ENCODE assay signal across 10 cellular contexts in genomic region chr1:59697138-59697811, GRCh38.
DNase-seq lines count a peak whose midpoint lies in the region; ATAC-seq and TF ChIP-seq lines count a peak whose summit lies in the region.
"Had no signal": no experiment of that assay in that cellular context is flagged by ENCODE, and none has a peak within 500 bp of the region (broad histone marks: within the 10 kb centered on the region; RNA-seq: fewer than 3 reads in every experiment).

No MANE protein-coding gene starts in this region.

- no peaks in the 10 kb centered on the region for H3K36me3 ChIP-seq in skeletal muscle satellite cell (ENCODE audit: insufficient read depth, low read length)
- no peaks in the 10 kb centered on the region for H3K36me3 ChIP-seq in neuronal stem cell (replicated peaks in 1 of 2; ENCODE audit: control insufficient read depth in 2 of 2, insufficient read depth in 2 of 2, low read length in 2 of 2)
- H3K36me3 ChIP-seq: thoracic aorta had no signal

- H3K4me3 ChIP-seq in skeletal muscle satellite cell (ENCODE audit: low read length) (no peak overlapping the region), neuronal stem cell (ENCODE audit: low read length in 2 of 2) (no peak overlapping the region)
- H3K4me3 ChIP-seq: thoracic aorta had no signal

- TF ChIP-seq CTCF in WTC11 (IDR thresholded peaks at IDR 0.05): no peak

- peak overlapping the region; percentile 4 for H3K4me2 ChIP-seq in skeletal muscle satellite cell (ENCODE audit: low read length)
- H3K4me2 ChIP-seq in neuronal stem cell (ENCODE audit: insufficient read depth, low read length, poor library complexity, severe bottlenecking): no peak overlapping the region

- H3K23ac ChIP-seq in neuronal stem cell (ENCODE audit: low read depth, low read length, poor library complexity): no peak overlapping the region

- no CpG with 5 or more reads among the region's 8 CpGs for WGBS in neuronal stem cell (ENCODE audit: extremely low coverage in 2 of 2, insufficient read length in 2 of 2, insufficient replicate concordance in 1 of 2), 2 donors

- H3K14ac ChIP-seq in neuronal stem cell (ENCODE audit: low read length): no peak overlapping the region

- no peaks in the 10 kb centered on the region for H3K9me3 Mint-ChIP-seq in activated T-cell treated with anti-CD3 and anti-CD28 coated beads, Interleukin-2, amount 50 U/mL, for 4 hours
- peaks cover 4% of the 10 kb centered on the region for H3K9me3 Mint-ChIP-seq in WTC11

- no peak overlapping the region for H2AK5ac ChIP-seq in neuronal stem cell (ENCODE audit: low read depth, low read length)

- CTCF ChIA-PET in WTC11 (lab: Charles Lee): interaction anchor here (1.2 to 1.9 kb wide), 3 partner anchors 19 to 407 kb away, joined by 3 to 7 read pairs (median 4); no protein-coding TSS in a partner anchor

- peak; percentile 50 for ATAC-seq in GM19372 (IDR thresholded peaks at IDR 0.05; ENCODE audit: low read depth, unreplicated experiment)
- ATAC-seq in HG03432 (IDR thresholded peaks at IDR 0.05; ENCODE audit: unreplicated experiment): peak; percentile 71
- peak; percentile 60 to 65 for ATAC-seq in activated T-cell treated with anti-CD3 and anti-CD28 coated beads, Interleukin-2, amount 50 U/mL, for 4 hours
- no peak for ATAC-seq in WTC11

- H3K4me1 Mint-ChIP-seq in activated T-cell treated with anti-CD3 and anti-CD28 coated beads, Interleukin-2, amount 50 U/mL, for 4 hours (ENCODE audit: low read depth): peaks cover 22% of the 10 kb centered on the region
- H3K4me1 Mint-ChIP-seq in WTC11: peaks cover 28% of the 10 kb centered on the region

- no peak overlapping the region for H2BK5ac ChIP-seq in neuronal stem cell (ENCODE audit: low read length)

- H2BK12ac ChIP-seq in neuronal stem cell (ENCODE audit: low read length): no peak overlapping the region

- H3K18ac ChIP-seq in neuronal stem cell (ENCODE audit: low read length): no peak overlapping the region

- H3K27me3 ChIP-seq in skeletal muscle satellite cell (ENCODE audit: control insufficient read depth, insufficient read depth, low read length) (no peaks in the 10 kb centered on the region), neuronal stem cell (ENCODE audit: control insufficient read depth in 3 of 3, insufficient read depth in 3 of 3, low read depth in 1 of 3, low read length in 3 of 3) (no peaks in the 10 kb centered on the region)

- H3K36me3 Mint-ChIP-seq in activated T-cell treated with anti-CD3 and anti-CD28 coated beads, Interleukin-2, amount 50 U/mL, for 4 hours (ENCODE audit: insufficient read depth): no peaks in the 10 kb centered on the region
- H3K36me3 Mint-ChIP-seq in WTC11: no peaks in the 10 kb centered on the region

- H2AFZ ChIP-seq in neuronal stem cell (ENCODE audit: low read length): no peak overlapping the region

- no peaks in the 10 kb centered on the region for H3K27me3 Mint-ChIP-seq in activated T-cell treated with anti-CD3 and anti-CD28 coated beads, Interleukin-2, amount 50 U/mL, for 4 hours (ENCODE audit: low read depth)
- H3K27me3 Mint-ChIP-seq in WTC11 (ENCODE audit: low read depth): no peaks in the 10 kb centered on the region

- H3K9ac ChIP-seq in skeletal muscle satellite cell (ENCODE audit: low read depth, low read length) (no peak overlapping the region), neuronal stem cell (ENCODE audit: low read depth, low read length, poor library complexity) (no peak overlapping the region)

- POLR2A ChIA-PET in WTC11 (lab: Charles Lee): no interaction called here

- H3K4me3 Mint-ChIP-seq in activated T-cell treated with anti-CD3 and anti-CD28 coated beads, Interleukin-2, amount 50 U/mL, for 4 hours: peak overlapping the region; percentile 63
- no peak overlapping the region for H3K4me3 Mint-ChIP-seq in WTC11

- no peak overlapping the region for H3K4ac ChIP-seq in neuronal stem cell (ENCODE audit: low read length)

- no peak overlapping the region for H3K27ac Mint-ChIP-seq in WTC11

- no peak overlapping the region for H2BK15ac ChIP-seq in neuronal stem cell (ENCODE audit: low read length)

- H4K8ac ChIP-seq in neuronal stem cell (ENCODE audit: low read depth, low read length): no peak overlapping the region

- H4K91ac ChIP-seq in neuronal stem cell (ENCODE audit: low read depth, low read length, poor library complexity): no peak overlapping the region

- no peak overlapping the region for H3K27ac ChIP-seq in neuronal stem cell (replicated peaks; ENCODE audit: low read length)
- H3K27ac ChIP-seq: thoracic aorta had no signal

- H3K4me1 ChIP-seq in skeletal muscle satellite cell (ENCODE audit: control insufficient read depth, insufficient read depth, low read length) (peaks cover 37% of the 10 kb centered on the region), neuronal stem cell (ENCODE audit: control insufficient read depth in 2 of 2, insufficient read depth in 1 of 2, low read depth in 1 of 2, low read length in 2 of 2) (peaks cover 3 to 27% of the 10 kb centered on the region in 2 donors)

- H2BK120ac ChIP-seq in neuronal stem cell (ENCODE audit: low read depth, low read length): no peak overlapping the region

- H3K9me3 ChIP-seq in skeletal muscle satellite cell (replicated peaks; ENCODE audit: low read length) (no peaks in the 10 kb centered on the region), neuronal stem cell (replicated peaks in 1 of 2; ENCODE audit: control insufficient read depth in 2 of 2, insufficient read depth in 1 of 2, low read depth in 1 of 2, low read length in 2 of 2) (no peaks in the 10 kb centered on the region)
- H3K9me3 ChIP-seq: thoracic aorta had no signal

- DNase-seq in activated T-cell treated with anti-CD3 and anti-CD28 coated beads, Interleukin-2, amount 50 U/mL, for 4 hours: no peak
- DNase-seq in neuronal stem cell (ENCODE audit: low spot score) (no peak), NCI-H2029 treated with DMSO at 0.1 percent for 48 hours (lab: John Stamatoyannopoulos, UW) (no peak), GOT3 (lab: John Stamatoyannopoulos, UW) (no peak), WTC11 (ENCODE audit: low spot score) (no peak)
- DNase-seq: left cardiac atrium had no signal

- no peaks in the 10 kb centered on the region for H3K79me1 ChIP-seq in neuronal stem cell (ENCODE audit: low read depth, low read length)

TF ChIP-seq in WTC11, 78 proteins besides CTCF, POLR2A, EP300 and RAD21 (continues in another document):
- TF ChIP-seq OVOL2 (CRISPR knock-in tag; IDR thresholded peaks at IDR 0.05; ENCODE audit: borderline replicate concordance) (no peak), ZNF425 (CRISPR knock-in tag; conservative IDR thresholded peaks at IDR 0.05) (no peak), ZNF263 (CRISPR knock-in tag; IDR thresholded peaks at IDR 0.05; ENCODE audit: low read depth) (no peak), JUN (CRISPR knock-in tag; IDR thresholded peaks at IDR 0.05) (no peak), SMAD3 (CRISPR knock-in tag; IDR thresholded peaks at IDR 0.05; ENCODE audit: borderline replicate concordance) (no peak), IRF1 (CRISPR knock-in tag; IDR thresholded peaks at IDR 0.05) (no peak), ZSCAN18 (CRISPR knock-in tag; IDR thresholded peaks at IDR 0.05) (no peak), ESRRA (CRISPR knock-in tag; IDR thresholded peaks at IDR 0.05; ENCODE audit: borderline replicate concordance) (no peak), NR2C2 (CRISPR knock-in tag; IDR thresholded peaks at IDR 0.05) (no peak), SOX15 (CRISPR knock-in tag; IDR thresholded peaks at IDR 0.05) (no peak)
